ENCODE assay signal across 8 cellular contexts in the genomic region with DNA sequence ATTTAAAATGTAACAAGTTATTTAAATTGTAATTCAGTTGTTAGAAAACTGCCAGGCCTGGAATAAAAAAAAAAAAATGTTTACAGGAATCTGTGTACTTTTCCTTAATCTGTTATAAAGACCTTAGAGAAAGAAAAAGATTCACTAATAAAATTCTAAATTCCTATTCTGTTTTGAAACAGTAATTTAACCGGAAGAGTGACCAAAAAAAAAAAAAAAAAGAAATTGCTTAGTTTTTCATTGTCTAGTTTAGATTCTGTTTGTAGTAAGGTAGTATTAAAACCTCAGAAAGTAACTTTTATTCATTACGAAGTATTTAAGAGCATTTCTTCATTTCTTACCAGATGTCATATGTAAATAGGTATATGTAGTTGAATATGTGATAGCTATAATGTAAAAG. TPM values are rescaled to one million over a fixed set of nuclear protein-coding genes. Genes with fewer than 3 reads are reported as not detected.
DNase-seq lines count a peak whose midpoint lies in the region; ATAC-seq and TF ChIP-seq lines count a peak whose summit lies in the region.

No MANE protein-coding gene starts in this region.

- H3K27me3 Mint-ChIP-seq in activated naive CD8-positive, alpha-beta T cell treated with anti-CD3 and anti-CD28 coated beads, Interleukin-2, amount 10 ng/mL, durations not matched to agents 7 days and 5 days, result no peaks in the 10 kb centered on the region

- TF ChIP-seq CTCF in cardiac muscle cell (IDR thresholded peaks at IDR 0.05; ENCODE audit: low read depth, low read length) (no peak), lower lobe of right lung (IDR thresholded peaks at IDR 0.05) (no peak), upper lobe of right lung (IDR thresholded peaks at IDR 0.05) (no peak)

- H3K27ac ChIP-seq in cardiac muscle cell (no peak overlapping the region), lower lobe of right lung (peak overlapping the region; percentile 97), upper lobe of right lung (peak overlapping the region; percentile 99)

- peaks cover 28% of the 10 kb centered on the region for H3K4me1 Mint-ChIP-seq in activated naive CD8-positive, alpha-beta T cell treated with anti-CD3 and anti-CD28 coated beads, Interleukin-2, amount 10 ng/mL, durations not matched to agents 7 days and 5 days

- H3K9me3 Mint-ChIP-seq in activated naive CD8-positive, alpha-beta T cell treated with anti-CD3 and anti-CD28 coated beads, Interleukin-2, amount 10 ng/mL, durations not matched to agents 7 days and 5 days, result no peaks in the 10 kb centered on the region

- POLR2A ChIA-PET in activated naive CD8-positive, alpha-beta T cell treated with anti-CD3 and anti-CD28 coated beads, Interleukin-2, amount 10 ng/mL, durations not matched to agents 7 days and 5 days (lab: Charles Lee), result no interaction called here

- H3K4me3 ChIP-seq in cardiac muscle cell (peak overlapping the region; percentile 48), lower lobe of right lung (peak overlapping the region; percentile 75), upper lobe of right lung (peak overlapping the region; percentile 92)

- H3K27ac Mint-ChIP-seq in activated naive CD8-positive, alpha-beta T cell treated with anti-CD3 and anti-CD28 coated beads, Interleukin-2, amount 10 ng/mL, durations not matched to agents 7 days and 5 days, result peak overlapping the region; percentile 99

- ATAC-seq in Right ventricle myocardium inferior, result no peak
- ATAC-seq in activated naive CD8-positive, alpha-beta T cell treated with anti-CD3 and anti-CD28 coated beads, Interleukin-2, amount 10 ng/mL, durations not matched to agents 7 days and 5 days (ENCODE audit: low read depth), result no peak
- no peak for ATAC-seq in lower lobe of right lung
- no peak for ATAC-seq in upper lobe of right lung
- no peak for ATAC-seq in GM19395 (IDR thresholded peaks at IDR 0.05; ENCODE audit: unreplicated experiment)
- ATAC-seq in GM18909 (IDR thresholded peaks at IDR 0.05; ENCODE audit: poor library complexity, unreplicated experiment), result no peak

- H3K4me1 ChIP-seq in cardiac muscle cell (ENCODE audit: low read depth), result peaks cover 29% of the 10 kb centered on the region
- H3K4me1 ChIP-seq in lower lobe of right lung, result peaks cover 41% of the 10 kb centered on the region
- peaks cover 37% of the 10 kb centered on the region for H3K4me1 ChIP-seq in upper lobe of right lung

- no peaks in the 10 kb centered on the region for H3K27me3 ChIP-seq in cardiac muscle cell
- H3K27me3 ChIP-seq in lower lobe of right lung (ENCODE audit: low read depth), result no peaks in the 10 kb centered on the region
- H3K27me3 ChIP-seq in upper lobe of right lung, result no peaks in the 10 kb centered on the region

- intact Hi-C loops in Right ventricle myocardium inferior (cut with DNase I) (loop anchor here (2.0 to 10.0 kb wide), 2 partner anchors 133 to 261 kb away; a partner anchor contains a TSS), lower lobe of right lung (cut with DNase I) (no loop called here), upper lobe of right lung (cut with DNase I) (loop anchor here (5.0 kb wide), 1 partner anchor 327 kb away; no protein-coding TSS in a partner anchor)

- H3K9me3 ChIP-seq in cardiac muscle cell (ENCODE audit: low read depth) (no peaks in the 10 kb centered on the region), lower lobe of right lung (no peaks in the 10 kb centered on the region), upper lobe of right lung (no peaks in the 10 kb centered on the region)

- H3K36me3 Mint-ChIP-seq in activated naive CD8-positive, alpha-beta T cell treated with anti-CD3 and anti-CD28 coated beads, Interleukin-2, amount 10 ng/mL, durations not matched to agents 7 days and 5 days, result peaks cover 3% of the 10 kb centered on the region

- DNase-seq in cardiac muscle cell (ENCODE audit: low read depth in 1 of 2, low spot score in 1 of 2) (no peak), Right ventricle myocardium inferior (ENCODE audit: missing footprints) (no peak), lower lobe of right lung (no peak), upper lobe of right lung (no peak), NOMO-1 (lab: John Stamatoyannopoulos, UW; ENCODE audit: unreplicated experiment in 2 of 2) (no peak)
- DNase-seq in activated naive CD8-positive, alpha-beta T cell treated with anti-CD3 and anti-CD28 coated beads, Interleukin-2, amount 10 ng/mL, durations not matched to agents 7 days and 5 days, result no peak

- H3K36me3 ChIP-seq in cardiac muscle cell (no peaks in the 10 kb centered on the region), lower lobe of right lung (no peaks in the 10 kb centered on the region), upper lobe of right lung (no peaks in the 10 kb centered on the region)

- H3K4me3 Mint-ChIP-seq in activated naive CD8-positive, alpha-beta T cell treated with anti-CD3 and anti-CD28 coated beads, Interleukin-2, amount 10 ng/mL, durations not matched to agents 7 days and 5 days, result peak overlapping the region; percentile 100

RNA-seq across cellular contexts. Expression of a gene that starts 2.5 kb away (rescaled TPM):
- 5.0 and 11.5 TPM in 2 replicates for total RNA-seq in cardiac muscle cell
- 7.6 and 12.3 TPM in 2 replicates for polyA plus RNA-seq in cardiac muscle cell
- 5.3 TPM for total RNA-seq in Right ventricle myocardium inferior
- 10 to 100 TPM; 27.9 to 28.8 TPM for total RNA-seq in activated naive CD8-positive, alpha-beta T cell treated with anti-CD3 and anti-CD28 coated beads, Interleukin-2, amount 10 ng/mL, durations not matched to agents 7 days and 5 days
- 33.6 TPM for total RNA-seq in lower lobe of right lung
- total RNA-seq in upper lobe of right lung, result 29.1 TPM
